ENCODE assay signal across 8 cellular contexts in the genomic region with DNA sequence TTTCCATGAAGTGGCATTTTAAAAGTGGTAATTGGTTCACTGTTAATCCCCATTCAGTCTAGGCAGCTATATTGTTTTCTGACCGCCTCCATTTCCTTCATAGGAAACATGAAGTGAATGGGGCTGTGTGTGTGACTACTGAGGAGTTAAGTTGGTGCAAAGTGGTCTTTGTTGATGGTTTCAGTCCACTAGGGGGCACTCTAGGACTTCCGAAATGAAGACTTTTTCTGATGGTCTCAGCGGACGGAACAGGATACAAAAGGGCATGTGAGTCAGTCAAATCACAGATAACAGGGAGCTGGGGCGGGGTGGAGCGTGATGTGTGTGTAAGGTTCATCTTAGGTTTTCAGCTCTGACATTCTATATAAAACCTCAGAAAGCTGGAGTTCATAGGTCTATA.
DNase-seq lines count a peak whose midpoint lies in the region; ATAC-seq and TF ChIP-seq lines count a peak whose summit lies in the region.

No MANE protein-coding gene starts in this region.

- no peaks in the 10 kb centered on the region for H3K9me1 ChIP-seq in IMR-90 (ENCODE audit: insufficient read depth, low read length)

- dilution Hi-C loops in IMR-90 (cut with HindIII; ENCODE audit: low sequenced_read_pairs, unreplicated experiment): no loop called here

- DNase-seq in NCI-H1417 (lab: John Stamatoyannopoulos, UW) (peak; percentile 11 to 53 (median 47)), NCI-H1417 treated with DMSO at 0.1 percent for 48 hours (lab: John Stamatoyannopoulos, UW) (no peak), IMR-90 (peak; percentile 38), SHP77 treated with DMSO at 0.1 percent for 48 hours (lab: John Stamatoyannopoulos, UW) (peak; percentile 51), cardiac muscle cell (ENCODE audit: low read depth in 1 of 2, low spot score in 1 of 2) (peak; percentile 84 to 87), retina (peak; percentile 25)
- DNase-seq in activated T-helper 9 cell treated with anti-CD3 and anti-CD28 coated beads, Interleukin-2, amount 50 U/mL, for 16 hours (ENCODE audit: low read depth): peak; percentile 52

- H2BK120ac ChIP-seq in IMR-90 (ENCODE audit: low read depth, low read length): no peak overlapping the region

- H3K9me3 ChIP-seq in IMR-90 (ENCODE audit: control insufficient read depth, insufficient read depth, low read length) (no peaks in the 10 kb centered on the region), cardiac muscle cell (ENCODE audit: low read depth) (no peaks in the 10 kb centered on the region)

- no TSS peak for BruUV-seq in IMR-90 (replicated peaks; lab: Mats Ljungman, UMichigan)

- POLR2A ChIA-PET in IMR-90 (lab: Charles Lee; ENCODE audit: unreplicated experiment): interaction anchor here (0.5 kb wide), 1 partner anchor 86 kb away, joined by 3 read pairs; no protein-coding TSS in a partner anchor

- no peak overlapping the region for H2BK20ac ChIP-seq in IMR-90 (ENCODE audit: low read depth, low read length)

- H4K91ac ChIP-seq in IMR-90 (ENCODE audit: insufficient read depth, low read depth, low read length): no peak overlapping the region

- no peak overlapping the region for H4K5ac ChIP-seq in IMR-90 (ENCODE audit: low read depth, low read length)

- no peak overlapping the region for H3K4me3 ChIP-seq in IMR-90 (ENCODE audit: insufficient read depth, low read depth, low read length)
- H3K4me3 ChIP-seq in cardiac muscle cell: no peak overlapping the region

- no peaks in the 10 kb centered on the region for H3K4me1 ChIP-seq in IMR-90 (ENCODE audit: control insufficient read depth, insufficient read depth, low read length)
- H3K4me1 ChIP-seq in cardiac muscle cell (ENCODE audit: low read depth): no peaks in the 10 kb centered on the region

- no peak overlapping the region for H3K4ac ChIP-seq in IMR-90 (ENCODE audit: low read depth, low read length)

- ATAC-seq in IMR-90 (ENCODE audit: low read depth): peak; percentile 63
- no peak for ATAC-seq in HG02973 (IDR thresholded peaks at IDR 0.05; ENCODE audit: unreplicated experiment)

- intact Hi-C loops in IMR-90 (cut with micrococcal nuclease): no loop called here

- TF ChIP-seq CTCF in IMR-90 (conservative IDR thresholded peaks at IDR 0.05; ENCODE audit: low read depth, low read length) (peak; percentile 37), cardiac muscle cell (IDR thresholded peaks at IDR 0.05; ENCODE audit: low read depth, low read length) (peak; percentile 79)

- no peak overlapping the region for H2BK15ac ChIP-seq in IMR-90 (ENCODE audit: low read depth, low read length)

- H4K20me1 ChIP-seq in IMR-90 (ENCODE audit: insufficient read depth, low read length): no peaks in the 10 kb centered on the region

- no peak overlapping the region for H2AK5ac ChIP-seq in IMR-90 (ENCODE audit: low read depth, low read length)

- H2AK9ac ChIP-seq in IMR-90 (replicated peaks; ENCODE audit: low read depth, low read length, poor library complexity): no peak overlapping the region

- no peak overlapping the region for H2BK5ac ChIP-seq in IMR-90 (ENCODE audit: low read depth, low read length, poor library complexity, severe bottlenecking)

- H4K8ac ChIP-seq in IMR-90 (ENCODE audit: low read depth in 2 of 2, low read length in 2 of 2): no peak overlapping the region

- no peak overlapping the region for H3K56ac ChIP-seq in IMR-90 (ENCODE audit: extremely low read depth, insufficient read depth, low read length)

- TF ChIP-seq POLR2A in IMR-90 (IDR thresholded peaks at IDR 0.05; ENCODE audit: low read depth, low read length): no peak

- H3K36me3 ChIP-seq in IMR-90 (ENCODE audit: control insufficient read depth, insufficient read depth, low read length) (no peaks in the 10 kb centered on the region), cardiac muscle cell (no peaks in the 10 kb centered on the region)

- no peaks in the 10 kb centered on the region for H3K79me1 ChIP-seq in IMR-90 (ENCODE audit: low read depth in 1 of 2, low read length in 2 of 2)

- no peak overlapping the region for H3K14ac ChIP-seq in IMR-90 (replicated peaks; ENCODE audit: low read depth, low read length)

- no peak overlapping the region for H3K23ac ChIP-seq in IMR-90 (ENCODE audit: low read depth, low read length)

- H3K27ac ChIP-seq in IMR-90 (ENCODE audit: insufficient read depth, low read length): no peak overlapping the region
- no peak overlapping the region for H3K27ac ChIP-seq in cardiac muscle cell

- CTCF ChIA-PET in IMR-90 (lab: Yijun Ruan, JAX): no interaction called here

- no peak overlapping the region for H3K18ac ChIP-seq in IMR-90 (ENCODE audit: low read depth, low read length)

- H3K27me3 ChIP-seq in IMR-90 (ENCODE audit: control insufficient read depth, insufficient read depth, low read length): no peaks in the 10 kb centered on the region
- H3K27me3 ChIP-seq in cardiac muscle cell: no peaks in the 10 kb centered on the region

- H3K4me2 ChIP-seq in IMR-90 (ENCODE audit: low read depth, low read length): no peak overlapping the region

- no peak overlapping the region for H3K9ac ChIP-seq in IMR-90 (ENCODE audit: low read depth, low read length)

- TF ChIP-seq RAD21 in IMR-90 (IDR thresholded peaks at IDR 0.05; ENCODE audit: low read length): no peak

- in situ Hi-C loops in IMR-90 (cut with MboI; ENCODE audit: low sequenced_read_pairs): no loop called here

- 0% methylated on average over 1 of the region's 6 CpGs; no CpG with 5 or more reads in 1 of the 2 experiments for WGBS in IMR-90 (ENCODE audit: extremely low coverage in 2 of 2, insufficient read length in 1 of 2), 2 experiments

- no peak overlapping the region for H2AFZ ChIP-seq in IMR-90 (replicated peaks; ENCODE audit: low read length, poor library complexity)

TF ChIP-seq in IMR-90, 13 proteins besides CTCF, POLR2A, EP300 and RAD21:
- no peak for TF ChIP-seq CHD1 (IDR thresholded peaks at IDR 0.05; ENCODE audit: low read depth, low read length)
- no peak for TF ChIP-seq BHLHE40 (IDR thresholded peaks at IDR 0.05; ENCODE audit: low read depth, low read length)
- no peak for TF ChIP-seq RCOR1 (IDR thresholded peaks at IDR 0.05; ENCODE audit: insufficient replicate concordance, low read length)
- no peak for TF ChIP-seq MAFK (IDR thresholded peaks at IDR 0.05; ENCODE audit: low read depth, low read length)
- TF ChIP-seq, protein P1, sequence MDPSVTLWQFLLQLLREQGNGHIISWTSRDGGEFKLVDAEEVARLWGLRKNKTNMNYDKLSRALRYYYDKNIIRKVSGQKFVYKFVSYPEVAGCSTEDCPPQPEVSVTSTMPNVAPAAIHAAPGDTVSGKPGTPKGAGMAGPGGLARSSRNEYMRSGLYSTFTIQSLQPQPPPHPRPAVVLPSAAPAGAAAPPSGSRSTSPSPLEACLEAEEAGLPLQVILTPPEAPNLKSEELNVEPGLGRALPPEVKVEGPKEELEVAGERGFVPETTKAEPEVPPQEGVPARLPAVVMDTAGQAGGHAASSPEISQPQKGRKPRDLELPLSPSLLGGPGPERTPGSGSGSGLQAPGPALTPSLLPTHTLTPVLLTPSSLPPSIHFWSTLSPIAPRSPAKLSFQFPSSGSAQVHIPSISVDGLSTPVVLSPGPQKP (IDR thresholded peaks at IDR 0.05; ENCODE audit: borderline replicate concordance, low read depth, low read length): no peak
- no peak for TF ChIP-seq MXI1 (IDR thresholded peaks at IDR 0.05; ENCODE audit: borderline replicate concordance, low read depth, low read length)
- no peak for TF ChIP-seq FOS (IDR thresholded peaks at IDR 0.05; ENCODE audit: low read depth, low read length)
- no peak for TF ChIP-seq RFX5 (IDR thresholded peaks at IDR 0.05; ENCODE audit: low read depth, low read length)
- no peak for TF ChIP-seq CEBPB (IDR thresholded peaks at IDR 0.05; ENCODE audit: low read depth, low read length)
- no peak for TF ChIP-seq USF2 (IDR thresholded peaks at IDR 0.05; ENCODE audit: low read depth, low read length)
- no peak for TF ChIP-seq NFE2L2 (IDR thresholded peaks at IDR 0.05; ENCODE audit: low read depth, low read length)
- no peak for TF ChIP-seq MAZ (IDR thresholded peaks at IDR 0.05; ENCODE audit: borderline replicate concordance, low read depth, low read length)
- TF ChIP-seq SMC3 (IDR thresholded peaks at IDR 0.05; ENCODE audit: low read depth, low read length): no peak
TF ChIP-seq in IMR-90: peak in this region for 0.
